8 cellular contexts compared by ENCODE assay signal in the genomic region with DNA sequence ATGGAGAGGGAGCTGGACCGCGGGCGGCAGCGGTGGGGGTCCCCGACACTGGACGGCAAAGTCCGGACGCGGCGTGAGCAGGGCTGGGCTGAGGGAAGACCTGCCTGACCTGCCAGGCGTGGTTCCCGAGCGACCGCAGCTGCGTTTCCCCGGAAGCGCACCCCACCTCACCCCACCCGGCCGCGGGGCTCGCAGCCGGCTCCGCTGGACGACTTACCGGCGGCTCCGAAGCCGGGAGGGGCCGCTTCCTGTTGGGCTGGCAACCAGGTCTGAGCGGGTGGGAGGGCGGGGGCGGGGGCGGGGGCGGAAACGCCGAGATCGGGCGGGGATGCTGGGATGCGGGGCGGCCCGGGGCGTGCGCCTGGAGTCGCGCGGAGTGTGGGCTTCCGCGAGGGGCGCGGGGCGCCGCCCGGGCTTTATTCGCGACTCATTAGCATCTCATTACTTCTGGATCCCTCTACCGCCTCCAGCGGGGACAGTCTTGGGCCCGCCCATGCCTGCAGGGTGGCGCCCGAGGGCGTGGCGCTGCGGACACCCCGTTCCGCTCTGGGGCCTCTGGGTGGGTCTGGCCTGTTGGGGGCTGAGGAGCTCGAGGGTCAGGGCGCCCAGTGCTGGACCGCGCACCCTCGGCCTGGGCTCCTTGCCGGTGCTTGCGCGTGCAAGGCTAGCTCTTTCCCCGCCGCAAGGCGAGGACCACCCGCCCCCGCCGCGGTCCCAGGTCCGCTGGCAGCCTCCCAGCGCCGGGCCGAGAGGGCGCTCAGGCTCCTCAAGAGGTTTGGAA. TPM values are rescaled to one million over a fixed set of nuclear protein-coding genes. Genes with fewer than 3 reads are reported as not detected.
A peak's percentile ranks its signal among the peaks of the same experiment; 100 is the strongest.
DNase-seq lines count a peak whose midpoint lies in the region; ATAC-seq and TF ChIP-seq lines count a peak whose summit lies in the region.

A gene with protein sequence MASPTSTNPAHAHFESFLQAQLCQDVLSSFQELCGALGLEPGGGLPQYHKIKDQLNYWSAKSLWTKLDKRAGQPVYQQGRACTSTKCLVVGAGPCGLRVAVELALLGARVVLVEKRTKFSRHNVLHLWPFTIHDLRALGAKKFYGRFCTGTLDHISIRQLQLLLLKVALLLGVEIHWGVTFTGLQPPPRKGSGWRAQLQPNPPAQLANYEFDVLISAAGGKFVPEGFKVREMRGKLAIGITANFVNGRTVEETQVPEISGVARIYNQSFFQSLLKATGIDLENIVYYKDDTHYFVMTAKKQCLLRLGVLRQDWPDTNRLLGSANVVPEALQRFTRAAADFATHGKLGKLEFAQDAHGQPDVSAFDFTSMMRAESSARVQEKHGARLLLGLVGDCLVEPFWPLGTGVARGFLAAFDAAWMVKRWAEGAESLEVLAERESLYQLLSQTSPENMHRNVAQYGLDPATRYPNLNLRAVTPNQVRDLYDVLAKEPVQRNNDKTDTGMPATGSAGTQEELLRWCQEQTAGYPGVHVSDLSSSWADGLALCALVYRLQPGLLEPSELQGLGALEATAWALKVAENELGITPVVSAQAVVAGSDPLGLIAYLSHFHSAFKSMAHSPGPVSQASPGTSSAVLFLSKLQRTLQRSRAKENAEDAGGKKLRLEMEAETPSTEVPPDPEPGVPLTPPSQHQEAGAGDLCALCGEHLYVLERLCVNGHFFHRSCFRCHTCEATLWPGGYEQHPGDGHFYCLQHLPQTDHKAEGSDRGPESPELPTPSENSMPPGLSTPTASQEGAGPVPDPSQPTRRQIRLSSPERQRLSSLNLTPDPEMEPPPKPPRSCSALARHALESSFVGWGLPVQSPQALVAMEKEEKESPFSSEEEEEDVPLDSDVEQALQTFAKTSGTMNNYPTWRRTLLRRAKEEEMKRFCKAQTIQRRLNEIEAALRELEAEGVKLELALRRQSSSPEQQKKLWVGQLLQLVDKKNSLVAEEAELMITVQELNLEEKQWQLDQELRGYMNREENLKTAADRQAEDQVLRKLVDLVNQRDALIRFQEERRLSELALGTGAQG (minus strand): TSS at position 271 of the 781 bp plus-strand sequence. CDS start 1,576 bp downstream, outside the sequence.

- ATAC-seq in GM18907 (IDR thresholded peaks at IDR 0.05; ENCODE audit: unreplicated experiment) (peak; percentile 64), HG03108 (IDR thresholded peaks at IDR 0.05; ENCODE audit: unreplicated experiment) (peak; percentile 47)

- H3K36me3 Mint-ChIP-seq in endodermal cell (ENCODE audit: low read depth) (peaks cover 1% of the 10 kb centered on the region), mesothelial cell of epicardium (no peaks in the 10 kb centered on the region)

- H3K4me3 Mint-ChIP-seq in endodermal cell (peak within 1 kb of the TSS; percentile 79), mesothelial cell of epicardium (peak within 1 kb of the TSS; percentile 91)

- peak within 1 kb of the TSS; percentile 78 for H3K27ac ChIP-seq in endodermal cell (ENCODE audit: low read depth, low read length)

- peaks cover 32% of the 10 kb centered on the region for H3K27me3 ChIP-seq in endodermal cell (ENCODE audit: control insufficient read depth, insufficient read depth, low read length, poor library complexity, severe bottlenecking)

- no peaks in the 10 kb centered on the region for H3K9me3 Mint-ChIP-seq in endodermal cell
- no peaks in the 10 kb centered on the region for H3K9me3 Mint-ChIP-seq in mesothelial cell of epicardium

- DNase-seq in AG20443 (ENCODE audit: low spot score): peak; percentile 85
- peak; percentile 86 for DNase-seq in NCI-H774 (lab: John Stamatoyannopoulos, UW)
- DNase-seq in activated CD8-positive, alpha-beta memory T cell treated with anti-CD3 and anti-CD28 coated beads for 24 hours: peak; percentile 80
- DNase-seq in endodermal cell: peak; percentile 89
- DNase-seq in mesothelial cell of epicardium (ENCODE audit: low spot score in 2 of 2, unreplicated experiment in 2 of 2): peak in 1 of 2 experiments; percentile 64
- DNase-seq in stimulated activated CD8-positive, alpha-beta memory T cell treated with anti-CD3 and anti-CD28 coated beads, Interleukin-4, amount 100 ng/mL, for 24 hours (ENCODE audit: low read depth): peak; percentile 45

- H3K27ac Mint-ChIP-seq in endodermal cell (no peak within 1 kb of the TSS), mesothelial cell of epicardium (peak within 1 kb of the TSS; percentile 43)

- no peaks in the 10 kb centered on the region for H3K36me3 ChIP-seq in endodermal cell (ENCODE audit: control insufficient read depth, insufficient read depth, low read length)

- H3K9me3 ChIP-seq in endodermal cell (ENCODE audit: control insufficient read depth, low read length): no peaks in the 10 kb centered on the region

- peak within 1 kb of the TSS; percentile 80 for H3K4me3 ChIP-seq in endodermal cell (ENCODE audit: low read length)

- peaks cover 9% of the 10 kb centered on the region for H3K4me1 ChIP-seq in endodermal cell (ENCODE audit: control insufficient read depth, insufficient read depth, low read length)

- H3K4me1 Mint-ChIP-seq in endodermal cell: peaks cover 33% of the 10 kb centered on the region
- peaks cover 8% of the 10 kb centered on the region for H3K4me1 Mint-ChIP-seq in mesothelial cell of epicardium

- H3K9ac ChIP-seq in endodermal cell (ENCODE audit: extremely low read depth, low read length, poor library complexity, severe bottlenecking): peak within 1 kb of the TSS; percentile 20

- H3K27me3 Mint-ChIP-seq in endodermal cell (ENCODE audit: insufficient read depth): peaks cover 40% of the 10 kb centered on the region
- peaks cover 23% of the 10 kb centered on the region for H3K27me3 Mint-ChIP-seq in mesothelial cell of epicardium (ENCODE audit: low read depth)

- TF ChIP-seq CTCF in endodermal cell (conservative IDR thresholded peaks at IDR 0.05) (peak; percentile 54), mesothelial cell of epicardium (IDR thresholded peaks at IDR 0.05; ENCODE audit: unreplicated experiment) (no peak)

- 0% methylated on average over 5 to 85 of the region's 85 CpGs for whole genome bisulfite sequencing in endodermal cell (ENCODE audit: insufficient coverage in 1 of 2, insufficient read length in 1 of 2), 2 experiments

RNA-seq across cellular contexts. Expression of the gene that starts here (rescaled TPM):
- 10 to 100 TPM; 10.4 to 22.8 TPM for total RNA-seq in endodermal cell
- polyA plus RNA-seq in endodermal cell (2013, experiment 1 of 2): 83.8 TPM
- 66.8 TPM for polyA plus RNA-seq in endodermal cell (2013, experiment 2 of 2)
- total RNA-seq in mesothelial cell of epicardium: 26.3 to 30.3 TPM (median 29.6 TPM) in 3 replicates
